Comparison of ENCODE assay signal across 10 cellular contexts in the genomic region with DNA sequence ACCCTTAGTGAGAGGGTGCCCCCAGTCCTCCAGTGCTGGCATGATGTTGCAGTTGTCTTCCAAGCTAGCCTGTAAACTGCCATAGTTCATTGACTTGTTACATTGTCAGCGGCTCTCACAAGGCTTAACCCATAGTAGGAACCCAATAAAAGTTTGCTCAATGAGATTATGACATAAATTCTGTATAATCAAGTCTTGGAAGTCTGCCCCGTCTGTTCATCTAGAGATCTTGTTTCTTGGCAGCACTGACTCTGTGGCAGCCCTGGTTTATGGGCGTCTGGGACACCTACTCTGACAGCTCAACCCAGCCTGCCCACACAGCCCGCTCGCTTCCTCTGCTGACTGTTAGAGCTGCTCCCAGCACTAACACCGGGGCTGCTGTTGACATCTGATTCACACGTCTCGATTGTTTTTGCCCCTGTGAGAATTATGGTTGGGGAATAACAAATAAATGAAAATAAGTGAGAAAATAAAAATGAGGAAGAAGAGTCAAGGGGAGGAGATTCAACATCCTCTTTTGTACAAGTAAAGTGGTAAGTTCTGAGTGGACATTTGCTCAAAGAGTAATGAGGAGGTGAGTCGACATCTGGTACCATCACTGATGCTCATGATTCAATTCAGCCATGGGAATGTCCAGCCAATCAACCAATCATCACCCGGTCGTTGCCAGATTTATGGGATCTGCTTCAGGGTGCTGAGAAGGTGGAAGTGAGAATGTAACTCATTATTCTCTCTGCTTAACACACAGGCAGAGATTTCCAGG.
DNase-seq lines count a peak whose midpoint lies in the region; ATAC-seq and TF ChIP-seq lines count a peak whose summit lies in the region.
"Had no signal": no experiment of that assay in that cellular context is flagged by ENCODE, and none has a peak within 500 bp of the region (broad histone marks: within the 10 kb centered on the region; RNA-seq: fewer than 3 reads in every experiment).

No MANE protein-coding gene starts in this region.

- H3K9me3 Mint-ChIP-seq in nephron progenitor cell, result peaks cover 30% of the 10 kb centered on the region

- peak; percentile 71 for ATAC-seq in HG02759 (IDR thresholded peaks at IDR 0.05; ENCODE audit: unreplicated experiment)
- ATAC-seq: body of pancreas had no signal

- peaks cover 58% of the 10 kb centered on the region for H3K4me1 Mint-ChIP-seq in nephron progenitor cell

- no peak overlapping the region for H3K4me3 ChIP-seq in AG09309 (ENCODE audit: control insufficient read depth, low read depth, low read length)
- H3K4me3 ChIP-seq: body of pancreas had no signal

- TF ChIP-seq CTCF in AG09309 (IDR thresholded peaks at IDR 0.05; ENCODE audit: control insufficient read depth, insufficient read depth, low read depth, low read length, missing control alignments) (no peak), nephron progenitor cell (IDR thresholded peaks at IDR 0.05) (no peak)

- DNase-seq in AG09309 (ENCODE audit: low read depth), result peak; percentile 23
- DNase-seq in activated CD8-positive, alpha-beta memory T cell treated with anti-CD3 and anti-CD28 coated beads, Interleukin-2, amount 50 U/mL, for 48 hours, result peak; percentile 63
- DNase-seq in nephron progenitor cell, result peak; percentile 37
- DNase-seq in NCI-H2029 (lab: John Stamatoyannopoulos, UW), result no peak
- no peak for DNase-seq in NCI-H69 (lab: John Stamatoyannopoulos, UW)
- no peak for DNase-seq in superior temporal gyrus (ENCODE audit: extremely low spot score)
- no peak for DNase-seq in HCEC 1CT
- DNase-seq: midbrain had no signal

- H3K4me3 Mint-ChIP-seq in nephron progenitor cell, result peak overlapping the region; percentile 20

- H3K27me3 Mint-ChIP-seq in nephron progenitor cell (ENCODE audit: low read depth, poor library complexity), result no peaks in the 10 kb centered on the region

- peaks cover 19% of the 10 kb centered on the region for H3K36me3 Mint-ChIP-seq in nephron progenitor cell (ENCODE audit: low read depth)

- H3K27ac Mint-ChIP-seq in nephron progenitor cell, result peak overlapping the region; percentile 26

Comparison
In these comparisons a context has a peak if more than half of its experiments do, and no peak if none do; other contexts are left out.
1. DNase-seq: peak in AG09309 (single experiment), activated CD8-positive, alpha-beta memory T cell treated with anti-CD3 and anti-CD28 coated beads, Interleukin-2, amount 50 U/mL, for 48 hours (single experiment) and nephron progenitor cell (single experiment); none in NCI-H2029 (single experiment), NCI-H69 (single experiment), superior temporal gyrus (single experiment) and HCEC 1CT (single experiment).